ENCODE assay signal across 1 cellular context in genomic region chr10:83760142-83760541, GRCh38.
TF ChIP-seq lines count a peak whose summit lies in the region.

No MANE protein-coding gene starts in this region.

TF ChIP-seq in H1, 55 proteins besides CTCF, POLR2A, EP300 and RAD21:
- TF ChIP-seq, protein P1, sequence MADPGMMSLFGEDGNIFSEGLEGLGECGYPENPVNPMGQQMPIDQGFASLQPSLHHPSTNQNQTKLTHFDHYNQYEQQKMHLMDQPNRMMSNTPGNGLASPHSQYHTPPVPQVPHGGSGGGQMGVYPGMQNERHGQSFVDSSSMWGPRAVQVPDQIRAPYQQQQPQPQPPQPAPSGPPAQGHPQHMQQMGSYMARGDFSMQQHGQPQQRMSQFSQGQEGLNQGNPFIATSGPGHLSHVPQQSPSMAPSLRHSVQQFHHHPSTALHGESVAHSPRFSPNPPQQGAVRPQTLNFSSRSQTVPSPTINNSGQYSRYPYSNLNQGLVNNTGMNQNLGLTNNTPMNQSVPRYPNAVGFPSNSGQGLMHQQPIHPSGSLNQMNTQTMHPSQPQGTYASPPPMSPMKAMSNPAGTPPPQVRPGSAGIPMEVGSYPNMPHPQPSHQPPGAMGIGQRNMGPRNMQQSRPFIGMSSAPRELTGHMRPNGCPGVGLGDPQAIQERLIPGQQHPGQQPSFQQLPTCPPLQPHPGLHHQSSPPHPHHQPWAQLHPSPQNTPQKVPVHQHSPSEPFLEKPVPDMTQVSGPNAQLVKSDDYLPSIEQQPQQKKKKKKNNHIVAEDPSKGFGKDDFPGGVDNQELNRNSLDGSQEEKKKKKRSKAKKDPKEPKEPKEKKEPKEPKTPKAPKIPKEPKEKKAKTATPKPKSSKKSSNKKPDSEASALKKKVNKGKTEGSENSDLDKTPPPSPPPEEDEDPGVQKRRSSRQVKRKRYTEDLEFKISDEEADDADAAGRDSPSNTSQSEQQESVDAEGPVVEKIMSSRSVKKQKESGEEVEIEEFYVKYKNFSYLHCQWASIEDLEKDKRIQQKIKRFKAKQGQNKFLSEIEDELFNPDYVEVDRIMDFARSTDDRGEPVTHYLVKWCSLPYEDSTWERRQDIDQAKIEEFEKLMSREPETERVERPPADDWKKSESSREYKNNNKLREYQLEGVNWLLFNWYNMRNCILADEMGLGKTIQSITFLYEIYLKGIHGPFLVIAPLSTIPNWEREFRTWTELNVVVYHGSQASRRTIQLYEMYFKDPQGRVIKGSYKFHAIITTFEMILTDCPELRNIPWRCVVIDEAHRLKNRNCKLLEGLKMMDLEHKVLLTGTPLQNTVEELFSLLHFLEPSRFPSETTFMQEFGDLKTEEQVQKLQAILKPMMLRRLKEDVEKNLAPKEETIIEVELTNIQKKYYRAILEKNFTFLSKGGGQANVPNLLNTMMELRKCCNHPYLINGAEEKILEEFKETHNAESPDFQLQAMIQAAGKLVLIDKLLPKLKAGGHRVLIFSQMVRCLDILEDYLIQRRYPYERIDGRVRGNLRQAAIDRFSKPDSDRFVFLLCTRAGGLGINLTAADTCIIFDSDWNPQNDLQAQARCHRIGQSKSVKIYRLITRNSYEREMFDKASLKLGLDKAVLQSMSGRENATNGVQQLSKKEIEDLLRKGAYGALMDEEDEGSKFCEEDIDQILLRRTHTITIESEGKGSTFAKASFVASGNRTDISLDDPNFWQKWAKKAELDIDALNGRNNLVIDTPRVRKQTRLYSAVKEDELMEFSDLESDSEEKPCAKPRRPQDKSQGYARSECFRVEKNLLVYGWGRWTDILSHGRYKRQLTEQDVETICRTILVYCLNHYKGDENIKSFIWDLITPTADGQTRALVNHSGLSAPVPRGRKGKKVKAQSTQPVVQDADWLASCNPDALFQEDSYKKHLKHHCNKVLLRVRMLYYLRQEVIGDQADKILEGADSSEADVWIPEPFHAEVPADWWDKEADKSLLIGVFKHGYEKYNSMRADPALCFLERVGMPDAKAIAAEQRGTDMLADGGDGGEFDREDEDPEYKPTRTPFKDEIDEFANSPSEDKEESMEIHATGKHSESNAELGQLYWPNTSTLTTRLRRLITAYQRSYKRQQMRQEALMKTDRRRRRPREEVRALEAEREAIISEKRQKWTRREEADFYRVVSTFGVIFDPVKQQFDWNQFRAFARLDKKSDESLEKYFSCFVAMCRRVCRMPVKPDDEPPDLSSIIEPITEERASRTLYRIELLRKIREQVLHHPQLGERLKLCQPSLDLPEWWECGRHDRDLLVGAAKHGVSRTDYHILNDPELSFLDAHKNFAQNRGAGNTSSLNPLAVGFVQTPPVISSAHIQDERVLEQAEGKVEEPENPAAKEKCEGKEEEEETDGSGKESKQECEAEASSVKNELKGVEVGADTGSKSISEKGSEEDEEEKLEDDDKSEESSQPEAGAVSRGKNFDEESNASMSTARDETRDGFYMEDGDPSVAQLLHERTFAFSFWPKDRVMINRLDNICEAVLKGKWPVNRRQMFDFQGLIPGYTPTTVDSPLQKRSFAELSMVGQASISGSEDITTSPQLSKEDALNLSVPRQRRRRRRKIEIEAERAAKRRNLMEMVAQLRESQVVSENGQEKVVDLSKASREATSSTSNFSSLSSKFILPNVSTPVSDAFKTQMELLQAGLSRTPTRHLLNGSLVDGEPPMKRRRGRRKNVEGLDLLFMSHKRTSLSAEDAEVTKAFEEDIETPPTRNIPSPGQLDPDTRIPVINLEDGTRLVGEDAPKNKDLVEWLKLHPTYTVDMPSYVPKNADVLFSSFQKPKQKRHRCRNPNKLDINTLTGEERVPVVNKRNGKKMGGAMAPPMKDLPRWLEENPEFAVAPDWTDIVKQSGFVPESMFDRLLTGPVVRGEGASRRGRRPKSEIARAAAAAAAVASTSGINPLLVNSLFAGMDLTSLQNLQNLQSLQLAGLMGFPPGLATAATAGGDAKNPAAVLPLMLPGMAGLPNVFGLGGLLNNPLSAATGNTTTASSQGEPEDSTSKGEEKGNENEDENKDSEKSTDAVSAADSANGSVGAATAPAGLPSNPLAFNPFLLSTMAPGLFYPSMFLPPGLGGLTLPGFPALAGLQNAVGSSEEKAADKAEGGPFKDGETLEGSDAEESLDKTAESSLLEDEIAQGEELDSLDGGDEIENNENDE (IDR thresholded peaks at IDR 0.05; ENCODE audit: insufficient replicate concordance, low read length), result peak; percentile 93
- TF ChIP-seq SP1 (IDR thresholded peaks at IDR 0.05; ENCODE audit: low read depth, low read length) (0 out of 2 replicates have a peak, but pooled peaks have one; percentile 43), SRF (IDR thresholded peaks at IDR 0.05; ENCODE audit: low read depth, low read length) (no peak), SP4 (IDR thresholded peaks at IDR 0.05; ENCODE audit: low read length) (no peak), TBP (IDR thresholded peaks at IDR 0.05; ENCODE audit: low read depth, low read length) (no peak), CBX8 (IDR thresholded peaks at IDR 0.05; ENCODE audit: borderline replicate concordance, low read depth, low read length) (no peak), NANOG (IDR thresholded peaks at IDR 0.05; ENCODE audit: insufficient read depth, low read depth, low read length, poor library complexity, severe bottlenecking) (peak; percentile 69), BCL11A (IDR thresholded peaks at IDR 0.05; ENCODE audit: low read depth in 2 of 2, low read length in 2 of 2) (peak in 1 of 2 experiments; percentile 44), POU5F1 (IDR thresholded peaks at IDR 0.05; ENCODE audit: low read depth, low read length) (peak; percentile 58; the same call in 1 of the 2 replicates)
- TF ChIP-seq, protein P2, sequence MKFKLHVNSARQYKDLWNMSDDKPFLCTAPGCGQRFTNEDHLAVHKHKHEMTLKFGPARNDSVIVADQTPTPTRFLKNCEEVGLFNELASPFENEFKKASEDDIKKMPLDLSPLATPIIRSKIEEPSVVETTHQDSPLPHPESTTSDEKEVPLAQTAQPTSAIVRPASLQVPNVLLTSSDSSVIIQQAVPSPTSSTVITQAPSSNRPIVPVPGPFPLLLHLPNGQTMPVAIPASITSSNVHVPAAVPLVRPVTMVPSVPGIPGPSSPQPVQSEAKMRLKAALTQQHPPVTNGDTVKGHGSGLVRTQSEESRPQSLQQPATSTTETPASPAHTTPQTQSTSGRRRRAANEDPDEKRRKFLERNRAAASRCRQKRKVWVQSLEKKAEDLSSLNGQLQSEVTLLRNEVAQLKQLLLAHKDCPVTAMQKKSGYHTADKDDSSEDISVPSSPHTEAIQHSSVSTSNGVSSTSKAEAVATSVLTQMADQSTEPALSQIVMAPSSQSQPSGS (IDR thresholded peaks at IDR 0.05; ENCODE audit: low read length), result no peak
TF ChIP-seq in H1: peak in this region for 5.
